ENCODE assay signal across 1 cellular context in genomic region chr6:1310628-1311399, GRCh38.
TF ChIP-seq lines count a peak whose summit lies in the region.

No MANE protein-coding gene starts in this region.

TF ChIP-seq in HepG2, 621 proteins besides CTCF, POLR2A, EP300 and RAD21 (continued from another document and continues in another):
- TF ChIP-seq NFE2L1 (CRISPR knock-in tag; IDR thresholded peaks at IDR 0.05; ENCODE audit: borderline replicate concordance), result no peak
- peak; percentile 71; the same call in 1 of the 2 replicates for TF ChIP-seq ZBTB10 (CRISPR knock-in tag; IDR thresholded peaks at IDR 0.05; ENCODE audit: borderline replicate concordance)
- TF ChIP-seq EED (CRISPR knock-in tag; IDR thresholded peaks at IDR 0.05), result no peak; the same call in 1 of the 2 replicates
- TF ChIP-seq HDAC2 (CRISPR knock-in tag; IDR thresholded peaks at IDR 0.05), result peak; percentile 60
- peak; percentile 71; the same call in 1 of the 2 replicates for TF ChIP-seq CAMTA2 (CRISPR knock-in tag; IDR thresholded peaks at IDR 0.05; ENCODE audit: borderline replicate concordance)
- no peak; the same call in 1 of the 2 replicates for TF ChIP-seq KAT7 (CRISPR knock-in tag; IDR thresholded peaks at IDR 0.05; ENCODE audit: borderline replicate concordance)
- TF ChIP-seq RAD51 (IDR thresholded peaks at IDR 0.05; ENCODE audit: borderline replicate concordance), result no peak
- no peak for TF ChIP-seq ETS1 (CRISPR knock-in tag; IDR thresholded peaks at IDR 0.05)
- no peak for TF ChIP-seq KDM6A (CRISPR knock-in tag; IDR thresholded peaks at IDR 0.05; ENCODE audit: low read depth)
- TF ChIP-seq ASH2L (IDR thresholded peaks at IDR 0.05; ENCODE audit: insufficient read length, low read depth, low read length), result peak; percentile 57
- peak; percentile 38; the same call in 1 of the 2 replicates for TF ChIP-seq KMT2A (CRISPR knock-in tag; IDR thresholded peaks at IDR 0.05)
- TF ChIP-seq THAP11 (CRISPR knock-in tag; IDR thresholded peaks at IDR 0.05), result no peak; the same call in 1 of the 2 replicates
- peak; percentile 54; the same call in 1 of the 2 replicates for TF ChIP-seq NRL (CRISPR knock-in tag; IDR thresholded peaks at IDR 0.05; ENCODE audit: borderline replicate concordance)
- TF ChIP-seq RBFOX2 (IDR thresholded peaks at IDR 0.05; ENCODE audit: low read depth, low read length), result no peak
- TF ChIP-seq PRDM15 (CRISPR knock-in tag; IDR thresholded peaks at IDR 0.05), result no peak
- no peak; the same call in 1 of the 2 replicates for TF ChIP-seq ZNF253 (CRISPR knock-in tag; IDR thresholded peaks at IDR 0.05; ENCODE audit: borderline replicate concordance)
- TF ChIP-seq PAXIP1 (CRISPR knock-in tag; conservative IDR thresholded peaks at IDR 0.05), result peak; percentile 39
- no peak for TF ChIP-seq ZNF33B (CRISPR knock-in tag; IDR thresholded peaks at IDR 0.05)
- no peak for TF ChIP-seq NR2F2 (IDR thresholded peaks at IDR 0.05; ENCODE audit: borderline replicate concordance, low read depth)
- TF ChIP-seq NR1H2 (CRISPR knock-in tag; IDR thresholded peaks at IDR 0.05; ENCODE audit: borderline replicate concordance, low read depth), result no peak
- TF ChIP-seq ZNF615 (CRISPR knock-in tag; IDR thresholded peaks at IDR 0.05; ENCODE audit: borderline replicate concordance), result no peak
- TF ChIP-seq BRF2 (CRISPR knock-in tag; IDR thresholded peaks at IDR 0.05), result no peak
- TF ChIP-seq CREM (IDR thresholded peaks at IDR 0.05), result no peak
- TF ChIP-seq CREM (CRISPR knock-in tag; IDR thresholded peaks at IDR 0.05), result no peak
- no peak for TF ChIP-seq NPAS2 (CRISPR knock-in tag; IDR thresholded peaks at IDR 0.05; ENCODE audit: borderline replicate concordance)
- TF ChIP-seq SIX1 (CRISPR knock-in tag; IDR thresholded peaks at IDR 0.05; ENCODE audit: borderline replicate concordance), result no peak
- TF ChIP-seq JUND (CRISPR knock-in tag; IDR thresholded peaks at IDR 0.05), result no peak
- peak; percentile 12 for TF ChIP-seq ZBTB7B (CRISPR knock-in tag; IDR thresholded peaks at IDR 0.05)
- TF ChIP-seq IKZF4 (CRISPR knock-in tag; IDR thresholded peaks at IDR 0.05; ENCODE audit: borderline replicate concordance, low read depth, not compliant biosample characterization), result no peak
- 0 out of 2 replicates have a peak, but pooled peaks have one; percentile 16 for TF ChIP-seq ZNF678 (CRISPR knock-in tag; IDR thresholded peaks at IDR 0.05)
- TF ChIP-seq MEIS1 (CRISPR knock-in tag; IDR thresholded peaks at IDR 0.05; ENCODE audit: borderline replicate concordance), result no peak
- TF ChIP-seq ZNF263 (CRISPR knock-in tag; IDR thresholded peaks at IDR 0.05), result peak; percentile 90
- no peak for TF ChIP-seq EHMT2 (IDR thresholded peaks at IDR 0.05; ENCODE audit: borderline replicate concordance, low read depth, low read length)
- TF ChIP-seq IKZF1 (IDR thresholded peaks at IDR 0.05), result no peak
- TF ChIP-seq SKI (IDR thresholded peaks at IDR 0.05; ENCODE audit: partially characterized antibody), result peak; percentile 54
- TF ChIP-seq GLI4 (CRISPR knock-in tag; IDR thresholded peaks at IDR 0.05; ENCODE audit: borderline replicate concordance), result no peak
- no peak for TF ChIP-seq SIX4 (CRISPR knock-in tag; IDR thresholded peaks at IDR 0.05)
- TF ChIP-seq DPF2 (CRISPR knock-in tag; IDR thresholded peaks at IDR 0.05; ENCODE audit: borderline replicate concordance, low read depth), result no peak; the same call in none of the 2 replicates
- no peak for TF ChIP-seq GABPA (IDR thresholded peaks at IDR 0.05; ENCODE audit: low read depth, low read length)
- TF ChIP-seq GABPA (CRISPR knock-in tag; IDR thresholded peaks at IDR 0.05; ENCODE audit: low read depth), result peak; percentile 67
- no peak for TF ChIP-seq GPBP1L1 (CRISPR knock-in tag; IDR thresholded peaks at IDR 0.05)
- TF ChIP-seq CEBPZ (IDR thresholded peaks at IDR 0.05; ENCODE audit: low read length), result no peak
- no peak; the same call in 1 of the 2 replicates for TF ChIP-seq NAIF1 (CRISPR knock-in tag; IDR thresholded peaks at IDR 0.05; ENCODE audit: borderline replicate concordance)
